1 cellular context compared by ENCODE assay signal in genomic region chr1:101371259-101371658, GRCh38.
TF ChIP-seq lines count a peak whose summit lies in the region.

No MANE protein-coding gene starts in this region.

TF ChIP-seq in GM12878, 131 proteins besides CTCF, POLR2A, EP300 and RAD21 (continued from another document):
- TF ChIP-seq SKIL (IDR thresholded peaks at IDR 0.05; ENCODE audit: low read depth, poor library complexity, severe bottlenecking) (peak; percentile 83), ZNF384 (IDR thresholded peaks at IDR 0.05; ENCODE audit: borderline replicate concordance, low read depth, low read length) (no peak), ELK1 (IDR thresholded peaks at IDR 0.05; ENCODE audit: low read depth, low read length) (no peak), SIN3A (IDR thresholded peaks at IDR 0.05; ENCODE audit: low read depth, low read length) (no peak), NFYA (IDR thresholded peaks at IDR 0.05; ENCODE audit: borderline replicate concordance, low read depth, low read length) (no peak), TCF7 (IDR thresholded peaks at IDR 0.05; ENCODE audit: borderline replicate concordance) (peak; percentile 79), ASH2L (IDR thresholded peaks at IDR 0.05; ENCODE audit: borderline replicate concordance, low read depth) (no peak), SMAD5 (IDR thresholded peaks at IDR 0.05; ENCODE audit: low read depth) (no peak), ZSCAN29 (IDR thresholded peaks at IDR 0.05) (no peak), SRF (IDR thresholded peaks at IDR 0.05; ENCODE audit: low read depth in 2 of 2, low read length in 2 of 2) (peak in 1 of 2 experiments; percentile 49; a peak in 1 of 4 replicates), KAT2A (conservative IDR thresholded peaks at IDR 0.05; ENCODE audit: control insufficient read depth, low read depth, low read length) (no peak), CHD2 (IDR thresholded peaks at IDR 0.05; ENCODE audit: borderline replicate concordance, low read depth, low read length) (no peak), SUPT20H (IDR thresholded peaks at IDR 0.05; ENCODE audit: borderline replicate concordance, control insufficient read depth, low read depth, low read length) (no peak), NFIC (IDR thresholded peaks at IDR 0.05; ENCODE audit: low read depth, low read length) (peak; percentile 97), HSF1 (IDR thresholded peaks at IDR 0.05; ENCODE audit: low read depth, low read length) (no peak), CEBPB (IDR thresholded peaks at IDR 0.05; ENCODE audit: borderline replicate concordance in 1 of 2, low read depth in 2 of 2, low read length in 2 of 2) (no peak), PML (IDR thresholded peaks at IDR 0.05; ENCODE audit: low read length) (peak; percentile 94), POLR2AphosphoS5 (IDR thresholded peaks at IDR 0.05; ENCODE audit: low read length) (peak; percentile 67), CREB1 (IDR thresholded peaks at IDR 0.05; ENCODE audit: low read depth) (peak; percentile 55; the same call in 1 of the 2 replicates), TCF12 (IDR thresholded peaks at IDR 0.05; ENCODE audit: low read depth, low read length) (peak; percentile 38; the same call in 1 of the 2 replicates), RELA (IDR thresholded peaks at IDR 0.05; ENCODE audit: borderline replicate concordance, partially characterized antibody) (no peak), EZH2 (IDR thresholded peaks at IDR 0.05; ENCODE audit: borderline replicate concordance, control insufficient read depth, low read depth, low read length) (no peak), ATF7 (IDR thresholded peaks at IDR 0.05; ENCODE audit: low read depth) (peak; percentile 75), TAF1 (IDR thresholded peaks at IDR 0.05; ENCODE audit: borderline replicate concordance, low read depth, low read length) (peak; percentile 54; the same call in 1 of the 2 replicates), ZNF274 (IDR thresholded peaks at IDR 0.05; ENCODE audit: insufficient read depth, insufficient read length) (no peak), SP1 (IDR thresholded peaks at IDR 0.05; ENCODE audit: low read depth, low read length) (peak; percentile 27), ZBED1 (IDR thresholded peaks at IDR 0.05; ENCODE audit: borderline replicate concordance) (peak; percentile 78; the same call in 1 of the 2 replicates), STAT1 (conservative IDR thresholded peaks at IDR 0.05) (no peak), RAD51 (IDR thresholded peaks at IDR 0.05) (peak; percentile 56; the same call in 1 of the 2 replicates), ZNF687 (IDR thresholded peaks at IDR 0.05) (peak; percentile 61; the same call in 1 of the 2 replicates), MEF2B (IDR thresholded peaks at IDR 0.05; ENCODE audit: partially characterized antibody, poor library complexity, severe bottlenecking) (peak; percentile 86), MAX (IDR thresholded peaks at IDR 0.05; ENCODE audit: low read depth, low read length) (no peak), RCOR1 (conservative IDR thresholded peaks at IDR 0.05; ENCODE audit: low read depth, low read length) (0 out of 2 replicates have a peak, but pooled peaks have one; percentile 53), PAX8 (IDR thresholded peaks at IDR 0.05) (no peak), CREM (IDR thresholded peaks at IDR 0.05; ENCODE audit: low read depth) (peak; percentile 76), CBX3 (IDR thresholded peaks at IDR 0.05; ENCODE audit: borderline replicate concordance, low read depth) (no peak), HDAC2 (IDR thresholded peaks at IDR 0.05) (no peak), CBX5 (IDR thresholded peaks at IDR 0.05; ENCODE audit: low read depth) (peak; percentile 61; the same call in 1 of the 2 replicates), CHD4 (IDR thresholded peaks at IDR 0.05) (no peak)
- TF ChIP-seq, protein P1, sequence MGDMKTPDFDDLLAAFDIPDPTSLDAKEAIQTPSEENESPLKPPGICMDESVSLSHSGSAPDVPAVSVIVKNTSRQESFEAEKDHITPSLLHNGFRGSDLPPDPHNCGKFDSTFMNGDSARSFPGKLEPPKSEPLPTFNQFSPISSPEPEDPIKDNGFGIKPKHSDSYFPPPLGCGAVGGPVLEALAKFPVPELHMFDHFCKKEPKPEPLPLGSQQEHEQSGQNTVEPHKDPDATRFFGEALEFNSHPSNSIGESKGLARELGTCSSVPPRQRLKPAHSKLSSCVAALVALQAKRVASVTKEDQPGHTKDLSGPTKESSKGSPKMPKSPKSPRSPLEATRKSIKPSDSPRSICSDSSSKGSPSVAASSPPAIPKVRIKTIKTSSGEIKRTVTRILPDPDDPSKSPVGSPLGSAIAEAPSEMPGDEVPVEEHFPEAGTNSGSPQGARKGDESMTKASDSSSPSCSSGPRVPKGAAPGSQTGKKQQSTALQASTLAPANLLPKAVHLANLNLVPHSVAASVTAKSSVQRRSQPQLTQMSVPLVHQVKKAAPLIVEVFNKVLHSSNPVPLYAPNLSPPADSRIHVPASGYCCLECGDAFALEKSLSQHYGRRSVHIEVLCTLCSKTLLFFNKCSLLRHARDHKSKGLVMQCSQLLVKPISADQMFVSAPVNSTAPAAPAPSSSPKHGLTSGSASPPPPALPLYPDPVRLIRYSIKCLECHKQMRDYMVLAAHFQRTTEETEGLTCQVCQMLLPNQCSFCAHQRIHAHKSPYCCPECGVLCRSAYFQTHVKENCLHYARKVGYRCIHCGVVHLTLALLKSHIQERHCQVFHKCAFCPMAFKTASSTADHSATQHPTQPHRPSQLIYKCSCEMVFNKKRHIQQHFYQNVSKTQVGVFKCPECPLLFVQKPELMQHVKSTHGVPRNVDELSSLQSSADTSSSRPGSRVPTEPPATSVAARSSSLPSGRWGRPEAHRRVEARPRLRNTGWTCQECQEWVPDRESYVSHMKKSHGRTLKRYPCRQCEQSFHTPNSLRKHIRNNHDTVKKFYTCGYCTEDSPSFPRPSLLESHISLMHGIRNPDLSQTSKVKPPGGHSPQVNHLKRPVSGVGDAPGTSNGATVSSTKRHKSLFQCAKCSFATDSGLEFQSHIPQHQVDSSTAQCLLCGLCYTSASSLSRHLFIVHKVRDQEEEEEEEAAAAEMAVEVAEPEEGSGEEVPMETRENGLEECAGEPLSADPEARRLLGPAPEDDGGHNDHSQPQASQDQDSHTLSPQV (IDR thresholded peaks at IDR 0.05) = no peak; the same call in 1 of the 2 replicates
- TF ChIP-seq, protein P2, sequence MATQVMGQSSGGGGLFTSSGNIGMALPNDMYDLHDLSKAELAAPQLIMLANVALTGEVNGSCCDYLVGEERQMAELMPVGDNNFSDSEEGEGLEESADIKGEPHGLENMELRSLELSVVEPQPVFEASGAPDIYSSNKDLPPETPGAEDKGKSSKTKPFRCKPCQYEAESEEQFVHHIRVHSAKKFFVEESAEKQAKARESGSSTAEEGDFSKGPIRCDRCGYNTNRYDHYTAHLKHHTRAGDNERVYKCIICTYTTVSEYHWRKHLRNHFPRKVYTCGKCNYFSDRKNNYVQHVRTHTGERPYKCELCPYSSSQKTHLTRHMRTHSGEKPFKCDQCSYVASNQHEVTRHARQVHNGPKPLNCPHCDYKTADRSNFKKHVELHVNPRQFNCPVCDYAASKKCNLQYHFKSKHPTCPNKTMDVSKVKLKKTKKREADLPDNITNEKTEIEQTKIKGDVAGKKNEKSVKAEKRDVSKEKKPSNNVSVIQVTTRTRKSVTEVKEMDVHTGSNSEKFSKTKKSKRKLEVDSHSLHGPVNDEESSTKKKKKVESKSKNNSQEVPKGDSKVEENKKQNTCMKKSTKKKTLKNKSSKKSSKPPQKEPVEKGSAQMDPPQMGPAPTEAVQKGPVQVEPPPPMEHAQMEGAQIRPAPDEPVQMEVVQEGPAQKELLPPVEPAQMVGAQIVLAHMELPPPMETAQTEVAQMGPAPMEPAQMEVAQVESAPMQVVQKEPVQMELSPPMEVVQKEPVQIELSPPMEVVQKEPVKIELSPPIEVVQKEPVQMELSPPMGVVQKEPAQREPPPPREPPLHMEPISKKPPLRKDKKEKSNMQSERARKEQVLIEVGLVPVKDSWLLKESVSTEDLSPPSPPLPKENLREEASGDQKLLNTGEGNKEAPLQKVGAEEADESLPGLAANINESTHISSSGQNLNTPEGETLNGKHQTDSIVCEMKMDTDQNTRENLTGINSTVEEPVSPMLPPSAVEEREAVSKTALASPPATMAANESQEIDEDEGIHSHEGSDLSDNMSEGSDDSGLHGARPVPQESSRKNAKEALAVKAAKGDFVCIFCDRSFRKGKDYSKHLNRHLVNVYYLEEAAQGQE (IDR thresholded peaks at IDR 0.05; ENCODE audit: low read depth, low read length) = no peak
- TF ChIP-seq, protein P3, sequence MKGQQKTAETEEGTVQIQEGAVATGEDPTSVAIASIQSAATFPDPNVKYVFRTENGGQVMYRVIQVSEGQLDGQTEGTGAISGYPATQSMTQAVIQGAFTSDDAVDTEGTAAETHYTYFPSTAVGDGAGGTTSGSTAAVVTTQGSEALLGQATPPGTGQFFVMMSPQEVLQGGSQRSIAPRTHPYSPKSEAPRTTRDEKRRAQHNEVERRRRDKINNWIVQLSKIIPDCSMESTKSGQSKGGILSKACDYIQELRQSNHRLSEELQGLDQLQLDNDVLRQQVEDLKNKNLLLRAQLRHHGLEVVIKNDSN (IDR thresholded peaks at IDR 0.05; ENCODE audit: borderline replicate concordance, extremely low read length, insufficient read depth, low read depth, low read length) = no peak
